In genomic region chr7:70492641-70493040, GRCh38 we compare ENCODE assay signal across 1 cellular context.
TF ChIP-seq lines count a peak whose summit lies in the region.

No MANE protein-coding gene starts in this region.

TF ChIP-seq in GM23338, 12 proteins besides CTCF, POLR2A, EP300 and RAD21 (continued from another document):
- TF ChIP-seq ZNF462 (CRISPR knock-in tag; IDR thresholded peaks at IDR 0.05), result no peak
- no peak for TF ChIP-seq EZH2 (IDR thresholded peaks at IDR 0.05; ENCODE audit: low read depth, unreplicated experiment)
- no peak for TF ChIP-seq ZNF114 (CRISPR knock-in tag; IDR thresholded peaks at IDR 0.05)
- TF ChIP-seq POLR2AphosphoS5 (IDR thresholded peaks at IDR 0.05; ENCODE audit: low read depth), result no peak
- TF ChIP-seq, protein P1, sequence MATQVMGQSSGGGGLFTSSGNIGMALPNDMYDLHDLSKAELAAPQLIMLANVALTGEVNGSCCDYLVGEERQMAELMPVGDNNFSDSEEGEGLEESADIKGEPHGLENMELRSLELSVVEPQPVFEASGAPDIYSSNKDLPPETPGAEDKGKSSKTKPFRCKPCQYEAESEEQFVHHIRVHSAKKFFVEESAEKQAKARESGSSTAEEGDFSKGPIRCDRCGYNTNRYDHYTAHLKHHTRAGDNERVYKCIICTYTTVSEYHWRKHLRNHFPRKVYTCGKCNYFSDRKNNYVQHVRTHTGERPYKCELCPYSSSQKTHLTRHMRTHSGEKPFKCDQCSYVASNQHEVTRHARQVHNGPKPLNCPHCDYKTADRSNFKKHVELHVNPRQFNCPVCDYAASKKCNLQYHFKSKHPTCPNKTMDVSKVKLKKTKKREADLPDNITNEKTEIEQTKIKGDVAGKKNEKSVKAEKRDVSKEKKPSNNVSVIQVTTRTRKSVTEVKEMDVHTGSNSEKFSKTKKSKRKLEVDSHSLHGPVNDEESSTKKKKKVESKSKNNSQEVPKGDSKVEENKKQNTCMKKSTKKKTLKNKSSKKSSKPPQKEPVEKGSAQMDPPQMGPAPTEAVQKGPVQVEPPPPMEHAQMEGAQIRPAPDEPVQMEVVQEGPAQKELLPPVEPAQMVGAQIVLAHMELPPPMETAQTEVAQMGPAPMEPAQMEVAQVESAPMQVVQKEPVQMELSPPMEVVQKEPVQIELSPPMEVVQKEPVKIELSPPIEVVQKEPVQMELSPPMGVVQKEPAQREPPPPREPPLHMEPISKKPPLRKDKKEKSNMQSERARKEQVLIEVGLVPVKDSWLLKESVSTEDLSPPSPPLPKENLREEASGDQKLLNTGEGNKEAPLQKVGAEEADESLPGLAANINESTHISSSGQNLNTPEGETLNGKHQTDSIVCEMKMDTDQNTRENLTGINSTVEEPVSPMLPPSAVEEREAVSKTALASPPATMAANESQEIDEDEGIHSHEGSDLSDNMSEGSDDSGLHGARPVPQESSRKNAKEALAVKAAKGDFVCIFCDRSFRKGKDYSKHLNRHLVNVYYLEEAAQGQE (IDR thresholded peaks at IDR 0.05; ENCODE audit: unreplicated experiment), result no peak
